Comparison of ENCODE assay signal across 19 cellular contexts in the genomic region with DNA sequence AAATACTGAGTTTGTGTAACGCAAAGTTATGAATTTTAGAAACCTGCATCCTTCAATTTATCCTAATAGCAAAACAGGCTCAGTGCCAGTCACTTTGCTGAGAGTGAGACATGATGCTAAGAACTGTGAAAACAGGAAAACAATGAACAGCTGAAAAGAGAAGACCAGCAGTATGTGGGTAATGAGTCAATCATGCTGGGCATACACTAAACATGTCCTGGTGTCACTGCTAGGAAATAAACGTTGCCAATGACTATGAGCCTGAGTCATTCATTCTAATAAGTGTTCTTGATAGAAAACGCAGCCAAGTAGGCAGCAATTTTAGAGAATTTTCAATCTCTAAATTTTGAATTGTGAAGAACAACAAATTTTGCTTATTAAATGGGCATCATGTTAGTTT.
"Had no signal": no experiment of that assay in that cellular context is flagged by ENCODE, and none has a peak within 500 bp of the region (broad histone marks: within the 10 kb centered on the region; RNA-seq: fewer than 3 reads in every experiment).

No MANE protein-coding gene starts in this region.

- ATAC-seq: activated T-cell treated with anti-CD3 and anti-CD28 coated beads, Interleukin-2, amount 50 U/mL, for 4 hours; gastroesophageal sphincter; heart left ventricle; left ventricle myocardium superior; stimulated activated naive CD8-positive, alpha-beta T cell treated with anti-CD3 and anti-CD28 coated beads, Interleukin-15, amount 100 ng/mL, for 72 hours had no signal

- H3K36me3 ChIP-seq: gastroesophageal sphincter, heart left ventricle had no signal

- H3K4me3 ChIP-seq: dorsolateral prefrontal cortex, gastroesophageal sphincter, heart left ventricle, skin epidermis had no signal

- H3K4me3 Mint-ChIP-seq: activated T-cell treated with anti-CD3 and anti-CD28 coated beads, Interleukin-2, amount 50 U/mL, for 4 hours; endodermal cell; stimulated activated naive CD8-positive, alpha-beta T cell treated with anti-CD3 and anti-CD28 coated beads, Interleukin-15, amount 100 ng/mL, for 72 hours had no signal

- H3K27me3 ChIP-seq: gastroesophageal sphincter, heart left ventricle had no signal

- H3K27ac Mint-ChIP-seq: endodermal cell; stimulated activated naive CD8-positive, alpha-beta T cell treated with anti-CD3 and anti-CD28 coated beads, Interleukin-15, amount 100 ng/mL, for 72 hours had no signal

- H3K27ac ChIP-seq: dorsolateral prefrontal cortex, gastroesophageal sphincter, heart left ventricle, skin epidermis, VCaP had no signal

- DNase-seq: activated CD4-positive, alpha-beta T cell treated with anti-CD3 and anti-CD28 coated beads, Interleukin-2, amount 50 U/mL, for 1 hour; activated CD4-positive, CD25-positive, alpha-beta regulatory T cell treated with anti-CD3 and anti-CD28 coated beads, Interleukin-2, amount 50 U/mL, for 72 hours; activated CD8-positive, alpha-beta memory T cell treated with anti-CD3 and anti-CD28 coated beads, Interleukin-2, amount 50 U/mL, for 4 hours; activated effector memory CD4-positive, alpha-beta T cell treated with anti-CD3 and anti-CD28 coated beads, Interleukin-2, amount 50 U/mL, for 16 hours; activated naive CD4-positive, alpha-beta T cell treated with anti-CD3 and anti-CD28 coated beads, Interleukin-2, amount 50 U/mL, for 16 hours; activated T-cell treated with anti-CD3 and anti-CD28 coated beads, Interleukin-2, amount 50 U/mL, for 4 hours; aorta; dorsolateral prefrontal cortex; endodermal cell; heart left ventricle; left ventricle myocardium superior; occipital lobe; retina; stimulated activated naive CD8-positive, alpha-beta T cell treated with anti-CD3 and anti-CD28 coated beads, Interleukin-15, amount 100 ng/mL, for 72 hours; T-helper 2 cell; trophoblast cell had no signal

- H3K4me1 ChIP-seq: gastroesophageal sphincter had no signal

- H3K9me3 Mint-ChIP-seq: activated T-cell treated with anti-CD3 and anti-CD28 coated beads, Interleukin-2, amount 50 U/mL, for 4 hours; endodermal cell had no signal

- H3K4me1 Mint-ChIP-seq: stimulated activated naive CD8-positive, alpha-beta T cell treated with anti-CD3 and anti-CD28 coated beads, Interleukin-15, amount 100 ng/mL, for 72 hours had no signal
